10 cellular contexts compared by ENCODE assay signal in the genomic region with DNA sequence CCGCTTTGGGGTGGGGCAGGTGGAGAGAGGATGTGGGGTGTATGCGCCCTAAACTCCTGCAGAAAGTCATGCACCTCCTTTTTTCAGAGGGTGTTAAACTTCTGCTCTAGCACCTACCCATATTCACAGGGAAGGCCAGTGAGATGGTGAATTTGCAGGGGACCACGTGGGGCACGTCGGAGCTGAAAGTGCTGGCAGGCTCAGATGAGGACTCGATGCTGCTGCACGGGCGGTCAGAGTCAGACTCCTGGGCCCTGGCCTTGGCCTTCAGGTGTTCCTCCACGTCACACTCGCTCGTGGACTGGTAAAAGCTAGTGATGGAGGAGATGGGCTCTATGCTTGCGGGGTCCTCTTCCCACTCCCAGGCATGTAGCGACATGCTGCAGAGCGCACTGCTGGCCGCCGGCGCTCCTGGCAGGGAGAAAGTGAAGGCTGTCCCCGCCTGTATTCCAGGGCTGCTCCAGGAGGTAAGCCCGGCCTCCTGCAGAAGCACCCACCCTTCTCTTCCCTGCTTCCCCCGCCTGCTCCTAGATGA. TPM values are rescaled to one million over a fixed set of nuclear protein-coding genes. Genes with fewer than 3 reads are reported as not detected.
DNase-seq lines count a peak whose midpoint lies in the region; ATAC-seq and TF ChIP-seq lines count a peak whose summit lies in the region.
"Had no signal": no experiment of that assay in that cellular context is flagged by ENCODE, and none has a peak within 500 bp of the region (broad histone marks: within the 10 kb centered on the region; RNA-seq: fewer than 3 reads in every experiment).

No MANE protein-coding gene starts in this region.

- H2AK5ac ChIP-seq in mesenchymal stem cell (ENCODE audit: low read length, severe bottlenecking) = no peak overlapping the region

- no peaks in the 10 kb centered on the region for H3K36me3 Mint-ChIP-seq in activated T-cell treated with anti-CD3 and anti-CD28 coated beads, Interleukin-2, amount 50 U/mL, for 72 hours (ENCODE audit: insufficient read depth in 2 of 2)

- no peak overlapping the region for H2BK12ac ChIP-seq in mesenchymal stem cell (ENCODE audit: low read length in 2 of 2)

- no peaks in the 10 kb centered on the region for H3K79me2 ChIP-seq in mammary epithelial cell (ENCODE audit: insufficient read depth, low read length)

- dilution Hi-C loops in mammary epithelial cell (cut with HindIII; ENCODE audit: low sequenced_read_pairs) = loop anchor here (5.0 kb wide), 2 partner anchors 81 to 84 kb away; no protein-coding TSS in a partner anchor

- no peak overlapping the region for H3K18ac ChIP-seq in mesenchymal stem cell (ENCODE audit: low read depth in 1 of 2, low read length in 2 of 2)

- peak overlapping the region in 2 of 3 experiments; percentile 53 to 57 for H3K4me3 ChIP-seq in mammary epithelial cell (replicated peaks in 1 of 3; ENCODE audit: insufficient read depth in 1 of 3, low read depth in 2 of 3, low read length in 3 of 3)
- H3K4me3 ChIP-seq in mesenchymal stem cell (ENCODE audit: insufficient read depth in 1 of 2, low read depth in 1 of 2, low read length in 2 of 2) = no peak overlapping the region
- H3K4me3 ChIP-seq in testis = peak overlapping the region; percentile 47 to 54

- TF ChIP-seq CTCF in mammary epithelial cell (conservative IDR thresholded peaks at IDR 0.05 in 1 of 2, IDR thresholded peaks at IDR 0.05 in 1 of 2; ENCODE audit: extremely low read depth in 1 of 2, insufficient read depth in 1 of 2, low read depth in 1 of 2, low read length in 2 of 2) (no peak), testis (IDR thresholded peaks at IDR 0.05) (no peak)

- no TSS peak for BruUV-seq in mammary epithelial cell (replicated peaks; lab: Mats Ljungman, UMichigan)

- H3K9ac ChIP-seq in mammary epithelial cell (ENCODE audit: insufficient read depth, low read length) = no peak overlapping the region
- no peak overlapping the region for H3K9ac ChIP-seq in mesenchymal stem cell (ENCODE audit: low read length)

- ATAC-seq in activated T-cell treated with anti-CD3 and anti-CD28 coated beads, Interleukin-2, amount 50 U/mL, for 72 hours (replicated peaks in 1 of 2) = no peak
- no peak for ATAC-seq in HG03135 (IDR thresholded peaks at IDR 0.05; ENCODE audit: unreplicated experiment)

- intact Hi-C loops in mammary epithelial cell (cut with micrococcal nuclease) = loop anchor here (1.0 kb wide), 1 partner anchor 23 kb away; no protein-coding TSS in a partner anchor
- intact Hi-C loops in testis (cut with DNase I; ENCODE audit: low total_unique reads) = no loop called here

- no peak overlapping the region for H4K8ac ChIP-seq in mesenchymal stem cell (ENCODE audit: low read length)

- H3K27ac ChIP-seq in mammary epithelial cell (ENCODE audit: insufficient read depth, low read depth, low read length) (no peak overlapping the region), mesenchymal stem cell (ENCODE audit: low read length, poor library complexity, severe bottlenecking) (no peak overlapping the region), testis (no peak overlapping the region)
- H3K27ac ChIP-seq: psoas muscle had no signal

- H3K36me3 ChIP-seq in mammary epithelial cell (ENCODE audit: insufficient read depth, low read length) (no peaks in the 10 kb centered on the region), mesenchymal stem cell (ENCODE audit: control insufficient read depth in 1 of 2, insufficient read depth in 2 of 2, low read depth in 1 of 2, low read length in 2 of 2) (no peaks in the 10 kb centered on the region), testis (ENCODE audit: low read depth, missing control alignments) (no peaks in the 10 kb centered on the region)

- CTCF ChIA-PET in mammary epithelial cell (lab: Charles Lee; ENCODE audit: low non-redundant PET) = no interaction called here

- no peaks in the 10 kb centered on the region for H3K79me1 ChIP-seq in mesenchymal stem cell (replicated peaks; ENCODE audit: low read length, poor library complexity, severe bottlenecking)

- peaks cover 30% of the 10 kb centered on the region for H3K4me1 Mint-ChIP-seq in activated T-cell treated with anti-CD3 and anti-CD28 coated beads, Interleukin-2, amount 50 U/mL, for 72 hours (ENCODE audit: low read depth)

- H3K4me3 Mint-ChIP-seq in activated T-cell treated with anti-CD3 and anti-CD28 coated beads, Interleukin-2, amount 50 U/mL, for 72 hours = peak overlapping the region; percentile 83 to 92

- no peaks in the 10 kb centered on the region for H4K20me1 ChIP-seq in mammary epithelial cell (ENCODE audit: insufficient read depth, low read length)

- peak overlapping the region; percentile 91 for H2AFZ ChIP-seq in mammary epithelial cell (ENCODE audit: low read depth, low read length)
- H2AFZ ChIP-seq in mesenchymal stem cell (ENCODE audit: low read depth, low read length) = peak overlapping the region; percentile 15

- H3K4ac ChIP-seq in mesenchymal stem cell (ENCODE audit: low read depth in 1 of 2, low read length in 2 of 2) = peak overlapping the region in 1 of 2 experiments; percentile 32

- H2BK15ac ChIP-seq in mesenchymal stem cell (ENCODE audit: low read depth, poor library complexity, severe bottlenecking) = no peak overlapping the region

- no peak overlapping the region for H2BK5ac ChIP-seq in mesenchymal stem cell (ENCODE audit: low read depth, low read length, poor library complexity, severe bottlenecking)

- peaks cover 14% of the 10 kb centered on the region for H3K4me1 ChIP-seq in mammary epithelial cell (ENCODE audit: insufficient read depth, low read length)
- H3K4me1 ChIP-seq in mesenchymal stem cell (ENCODE audit: control insufficient read depth, insufficient read depth, low read depth, low read length) = peaks cover 9% of the 10 kb centered on the region
- H3K4me1 ChIP-seq in testis = peaks cover 11% of the 10 kb centered on the region

- no peaks in the 10 kb centered on the region for H3K27me3 ChIP-seq in mammary epithelial cell (ENCODE audit: insufficient read depth, low read length)
- peaks cover 54 to 64% of the 10 kb centered on the region in 2 experiments for H3K27me3 ChIP-seq in mesenchymal stem cell (ENCODE audit: control insufficient read depth in 1 of 2, insufficient read depth in 1 of 2, low read length in 2 of 2)
- no peaks in the 10 kb centered on the region for H3K27me3 ChIP-seq in testis

- in situ Hi-C loops in mammary epithelial cell (cut with MboI; ENCODE audit: low sequenced_read_pairs in 2 of 2) = no loop called here

- no peak overlapping the region for H3K14ac ChIP-seq in mesenchymal stem cell (ENCODE audit: low read length in 2 of 2)

- no peak overlapping the region for H3K27ac Mint-ChIP-seq in activated T-cell treated with anti-CD3 and anti-CD28 coated beads, Interleukin-2, amount 50 U/mL, for 72 hours

- no peaks in the 10 kb centered on the region for H3K9me3 ChIP-seq in mammary epithelial cell (replicated peaks; ENCODE audit: insufficient read depth, low read length)
- H3K9me3 ChIP-seq in mesenchymal stem cell (ENCODE audit: control insufficient read depth, low read length) = no peaks in the 10 kb centered on the region
- H3K9me3 ChIP-seq in testis = no peaks in the 10 kb centered on the region
- H3K9me3 ChIP-seq: psoas muscle had no signal

- no peaks in the 10 kb centered on the region for H3K9me3 Mint-ChIP-seq in activated T-cell treated with anti-CD3 and anti-CD28 coated beads, Interleukin-2, amount 50 U/mL, for 72 hours

- no peak for DNase-seq in activated T-cell treated with anti-CD3 and anti-CD28 coated beads, Interleukin-2, amount 50 U/mL, for 72 hours
- DNase-seq in activated T-cell treated with anti-CD3 and anti-CD28 coated beads, Interleukin-2, amount 50 U/mL, for 48 hours = no peak
- peak; percentile 30 for DNase-seq in mammary epithelial cell
- no peak for DNase-seq in mesenchymal stem cell
- DNase-seq in testis = no peak
- no peak for DNase-seq in NCI-H2081 treated with DMSO at 0.1 percent for 48 hours (lab: John Stamatoyannopoulos, UW)
- DNase-seq in globus pallidus (ENCODE audit: low spot score) = no peak
- DNase-seq: NCI-H2029 treated with DMSO at 0.1 percent for 48 hours had no signal

- 38% methylated on average over 6 of the region's 20 CpGs for WGBS in mammary epithelial cell (ENCODE audit: low coverage, missing lambda C conversion rate)
- 52% methylated on average over 17 of the region's 20 CpGs for WGBS in mesenchymal stem cell
- WGBS in testis, 2 donors = 61 to 77% methylated on average over 18 to 20 of the region's 20 CpGs

- H2BK120ac ChIP-seq in mesenchymal stem cell (ENCODE audit: low read depth, low read length) = no peak overlapping the region

- TF ChIP-seq POLR2A in testis (IDR thresholded peaks at IDR 0.05) = no peak

- H3K23ac ChIP-seq in mesenchymal stem cell (ENCODE audit: low read length in 2 of 2) = no peak overlapping the region

- H3K4me2 ChIP-seq in mammary epithelial cell (ENCODE audit: insufficient read depth, low read depth, low read length) (peak overlapping the region; percentile 99), mesenchymal stem cell (ENCODE audit: low read length, poor library complexity, severe bottlenecking) (no peak overlapping the region)

- no peaks in the 10 kb centered on the region for H3K27me3 Mint-ChIP-seq in activated T-cell treated with anti-CD3 and anti-CD28 coated beads, Interleukin-2, amount 50 U/mL, for 72 hours (ENCODE audit: low read depth)

- no peak overlapping the region for H4K91ac ChIP-seq in mesenchymal stem cell (ENCODE audit: low read length)

RNA-seq across cellular contexts. Expression of a gene that starts 0.9 kb away (rescaled TPM):
- 1 to 10 TPM; 1.1 TPM for total RNA-seq in activated T-cell treated with anti-CD3 and anti-CD28 coated beads, Interleukin-2, amount 50 U/mL, for 72 hours
- 1 to 10 TPM in 1 of 2 donors, under 1 TPM in 1; 0.83 to 1.0 TPM for total RNA-seq in mammary epithelial cell
- 0.29 TPM for polyA plus RNA-seq in mammary epithelial cell
- 3.5 TPM for polyA minus RNA-seq in mammary epithelial cell
- 1.0 TPM for polyA plus RNA-seq in mesenchymal stem cell (2013, experiment 1 of 2)
- polyA plus RNA-seq in mesenchymal stem cell (2013, experiment 2 of 2) = 1.0 TPM
- total RNA-seq in testis = 10 to 100 TPM; 16.0 to 26.7 TPM
- 62.0 TPM for polyA plus RNA-seq in testis (ENCODE audit: insufficient read depth, low read depth, low replicate concordance)

RNA-seq across cellular contexts. Expression of a gene that starts 8.1 kb away (rescaled TPM):
- under 1 TPM; 0.26 to 0.42 TPM for total RNA-seq in activated T-cell treated with anti-CD3 and anti-CD28 coated beads, Interleukin-2, amount 50 U/mL, for 72 hours
- total RNA-seq in mammary epithelial cell = under 1 TPM in 1 of 2 donors, not detected in 1; under 0.01 TPM
- not detected for polyA plus RNA-seq in mammary epithelial cell
- polyA minus RNA-seq in mammary epithelial cell = not detected
- 3.9 TPM for polyA plus RNA-seq in mesenchymal stem cell (2013, experiment 1 of 2)
- polyA plus RNA-seq in mesenchymal stem cell (2013, experiment 2 of 2) = 4.3 TPM
- total RNA-seq in testis = 1 to 10 TPM; 2.8 to 2.9 TPM
- polyA plus RNA-seq in testis (ENCODE audit: insufficient read depth, low read depth, low replicate concordance) = 2.6 TPM

Comparison
In these comparisons a context has a peak if more than half of its experiments do, and no peak if none do; other contexts are left out.
1. H3K4me3 ChIP-seq: peak in mammary epithelial cell (2 of 3) and testis (2 of 2); none in mesenchymal stem cell (0 of 2).
2. RNA of a gene that starts 0.9 kb away (total RNA-seq): 16.0 to 26.7 TPM in testis; 1.1 TPM in activated T-cell treated with anti-CD3 and anti-CD28 coated beads, Interleukin-2, amount 50 U/mL, for 72 hours and 0.83 to 1.0 TPM in mammary epithelial cell; every median in the first group is over 4 times any median in the second.